ENCODE assay signal across 24 cellular contexts in genomic region chr16:30104492-30104891, GRCh38. TPM values are rescaled to one million over a fixed set of nuclear protein-coding genes. Genes with fewer than 3 reads are reported as not detected.
A peak's percentile ranks its signal among the peaks of the same experiment; 100 is the strongest.
DNase-seq lines count a peak whose midpoint lies in the region; ATAC-seq, FAIRE-seq and TF ChIP-seq lines count a peak whose summit lies in the region.
"Had no signal": no experiment of that assay in that cellular context is flagged by ENCODE, and none has a peak within 500 bp of the region (broad histone marks: within the 10 kb centered on the region; RNA-seq: fewer than 3 reads in every experiment).

No MANE protein-coding gene starts in this region.

- dilution Hi-C loops in mammary epithelial cell (cut with HindIII; ENCODE audit: low sequenced_read_pairs), result no loop called here

- CTCF ChIA-PET in mammary epithelial cell (lab: Charles Lee; ENCODE audit: low non-redundant PET), result no interaction called here
- CTCF ChIA-PET in HepG2 (lab: Yijun Ruan, JAX; ENCODE audit: low intra/inter-chr PET ratio, low total read pairs), result no interaction called here

- 63% methylated on average over 4 of the region's 6 CpGs for WGBS in mammary epithelial cell (ENCODE audit: low coverage, missing lambda C conversion rate)
- WGBS in HepG2 (ENCODE audit: low lambda C conversion rate), result 68% methylated on average over 6 of the region's 6 CpGs

- H3K27ac ChIP-seq in mammary epithelial cell (ENCODE audit: insufficient read depth, low read depth, low read length), result no peak overlapping the region
- H3K27ac ChIP-seq in WERI-Rb-1, result no peak overlapping the region
- no peak overlapping the region for H3K27ac ChIP-seq in HepG2 (ENCODE audit: extremely low read length, insufficient read depth, low read length)
- H3K27ac ChIP-seq: ascending aorta; BLaER1 treated with 17β-estradiol and CSF1 and Interleukin-3, amounts not matched to agents 10 nM and 100 nM; uterus had no signal

- FAIRE-seq in HepG2 (lab: Jason Lieb, UNC), result no peak

- TF ChIP-seq RAD21 in HepG2 (CRISPR knock-in tag; IDR thresholded peaks at IDR 0.05), result no peak

- no peak for TF ChIP-seq POLR2A in HepG2 (IDR thresholded peaks at IDR 0.05; ENCODE audit: insufficient read depth in 1 of 2, low read depth in 2 of 2, low read length in 2 of 2)

- no peaks in the 10 kb centered on the region for H4K20me1 ChIP-seq in mammary epithelial cell (ENCODE audit: insufficient read depth, low read length)
- no peaks in the 10 kb centered on the region for H4K20me1 ChIP-seq in HepG2 (ENCODE audit: insufficient read depth, low read length)
- H4K20me1 ChIP-seq: BLaER1 treated with 17β-estradiol and CSF1 and Interleukin-3, amounts not matched to agents 10 nM and 100 nM had no signal

- H3K4me3 ChIP-seq in mammary epithelial cell (replicated peaks in 1 of 3; ENCODE audit: insufficient read depth in 1 of 3, low read depth in 2 of 3, low read length in 3 of 3) (no peak overlapping the region), mucosa of descending colon (no peak overlapping the region), WERI-Rb-1 (ENCODE audit: low read depth, low read length) (no peak overlapping the region), HepG2 (replicated peaks in 1 of 3; ENCODE audit: insufficient read depth in 1 of 3, low read depth in 2 of 3, low read length in 3 of 3) (no peak overlapping the region)
- H3K4me3 ChIP-seq: ascending aorta; BLaER1 treated with 17β-estradiol and CSF1 and Interleukin-3, amounts not matched to agents 10 nM and 100 nM; GM23338; uterus had no signal

- no peak overlapping the region for H2AFZ ChIP-seq in mammary epithelial cell (ENCODE audit: low read depth, low read length)
- no peak overlapping the region for H2AFZ ChIP-seq in HepG2 (ENCODE audit: low read length)
- H2AFZ ChIP-seq: GM23338 had no signal

- H3K9me3 ChIP-seq in mammary epithelial cell (replicated peaks; ENCODE audit: insufficient read depth, low read length) (no peaks in the 10 kb centered on the region), mucosa of descending colon (no peaks in the 10 kb centered on the region), WERI-Rb-1 (ENCODE audit: severe bottlenecking) (no peaks in the 10 kb centered on the region), HepG2 (ENCODE audit: low read length) (no peaks in the 10 kb centered on the region)
- H3K9me3 ChIP-seq: ascending aorta, uterus had no signal

- TF ChIP-seq EP300 in HepG2 (IDR thresholded peaks at IDR 0.05; ENCODE audit: low read depth in 2 of 2, low read length in 2 of 2) (no peak), HepG2 (CRISPR knock-in tag; IDR thresholded peaks at IDR 0.05; ENCODE audit: borderline replicate concordance) (no peak)

- TF ChIP-seq CTCF in mammary epithelial cell (conservative IDR thresholded peaks at IDR 0.05 in 1 of 2, IDR thresholded peaks at IDR 0.05 in 1 of 2; ENCODE audit: extremely low read depth in 1 of 2, insufficient read depth in 1 of 2, low read depth in 1 of 2, low read length in 2 of 2), result no peak
- TF ChIP-seq CTCF in mucosa of descending colon (IDR thresholded peaks at IDR 0.05), result no peak
- TF ChIP-seq CTCF in WERI-Rb-1 (IDR thresholded peaks at IDR 0.05; ENCODE audit: low read depth, low read length), result no peak
- no peak for TF ChIP-seq CTCF in HepG2 (CRISPR knock-in tag; IDR thresholded peaks at IDR 0.05)

- ATAC-seq in mucosa of descending colon (peak; percentile 61), HepG2 (no peak; the same call in 2 of the 3 replicates), GM18517 (IDR thresholded peaks at IDR 0.05; ENCODE audit: unreplicated experiment) (no peak)
- ATAC-seq: activated CD8-positive, alpha-beta T cell treated with anti-CD3 and anti-CD28 coated beads for 36 hours; GM23338; left cardiac atrium had no signal

- no peaks in the 10 kb centered on the region for H3K36me3 ChIP-seq in mammary epithelial cell (ENCODE audit: insufficient read depth, low read length)
- H3K36me3 ChIP-seq in mucosa of descending colon (ENCODE audit: low read depth), result peaks cover 5% of the 10 kb centered on the region
- peaks cover 7% of the 10 kb centered on the region for H3K36me3 ChIP-seq in WERI-Rb-1
- peaks cover 0 to 9% of the 10 kb centered on the region in 2 experiments; a peak in 1 of 5 replicates for H3K36me3 ChIP-seq in HepG2 (replicated peaks in 1 of 2; ENCODE audit: control insufficient read depth in 1 of 2, insufficient read depth in 2 of 2, low read length in 2 of 2)
- H3K36me3 ChIP-seq: uterus had no signal

- no peaks in the 10 kb centered on the region for H3K4me1 Mint-ChIP-seq in activated naive CD4-positive, alpha-beta T cell treated with anti-CD3 and anti-CD28 coated beads, Interleukin-2, amount 50 U/mL, for 24 hours
- H3K4me1 Mint-ChIP-seq: GM23338 had no signal

- no peak overlapping the region for H3K4me3 Mint-ChIP-seq in activated naive CD4-positive, alpha-beta T cell treated with anti-CD3 and anti-CD28 coated beads, Interleukin-2, amount 50 U/mL, for 24 hours
- H3K4me3 Mint-ChIP-seq: activated CD8-positive, alpha-beta T cell treated with anti-CD3 and anti-CD28 coated beads for 36 hours; GM23338 had no signal

- DNase-seq in activated naive CD4-positive, alpha-beta T cell (lab: John Stamatoyannopoulos, UW), result no peak
- DNase-seq in mammary epithelial cell (no peak), mucosa of descending colon (peak in 1 of 3 donors; percentile 34), ureter (ENCODE audit: low spot score) (peak; percentile 72), WERI-Rb-1 (no peak), HepG2 (ENCODE audit: low spot score) (no peak)
- DNase-seq: ACHN; activated CD4-positive, CD25-positive, alpha-beta regulatory T cell; activated CD8-positive, alpha-beta T cell treated with anti-CD3 and anti-CD28 coated beads for 36 hours; activated naive CD4-positive, alpha-beta T cell treated with Interleukin-2 at 50 U/mL for 16 hours; cerebellar nuclear complex; left cardiac atrium; NCI-H1694; NCI-H2227 treated with DMSO at 0.1 percent for 48 hours; NCI-H82; OCI-M1; stimulated activated CD4-positive, alpha-beta T cell treated with anti-CD3 and anti-CD28 coated beads, Interleukin-4, amount 100 ng/mL, for 1 hour; uterus had no signal

- in situ Hi-C loops in mammary epithelial cell (cut with MboI; ENCODE audit: low sequenced_read_pairs in 2 of 2) (no loop called here), HepG2 (cut with HindIII; ENCODE audit: extremely low pct_ligation_motif_present, low pct_unique_long_range_greater_than_20kb) (no loop called here)

- H3K36me3 Mint-ChIP-seq in activated naive CD4-positive, alpha-beta T cell treated with anti-CD3 and anti-CD28 coated beads, Interleukin-2, amount 50 U/mL, for 24 hours, result peaks cover 5% of the 10 kb centered on the region

- no peaks in the 10 kb centered on the region for H3K9me3 Mint-ChIP-seq in activated naive CD4-positive, alpha-beta T cell treated with anti-CD3 and anti-CD28 coated beads, Interleukin-2, amount 50 U/mL, for 24 hours
- H3K9me3 Mint-ChIP-seq: activated CD8-positive, alpha-beta T cell treated with anti-CD3 and anti-CD28 coated beads for 36 hours had no signal

- H3K4me2 ChIP-seq in mammary epithelial cell (ENCODE audit: insufficient read depth, low read depth, low read length) (peak overlapping the region; percentile 5), HepG2 (ENCODE audit: low read depth, low read length) (no peak overlapping the region)
- H3K4me2 ChIP-seq: BLaER1 treated with 17β-estradiol and CSF1 and Interleukin-3, amounts not matched to agents 10 nM and 100 nM; GM23338 had no signal

- intact Hi-C loops in mammary epithelial cell (cut with micrococcal nuclease), result no loop called here
- intact Hi-C loops in mucosa of descending colon (cut with DNase I, micrococcal nuclease), result no loop called here
- intact Hi-C loops in HepG2 (cut with micrococcal nuclease; ENCODE audit: unreplicated experiment), result no loop called here

- no peaks in the 10 kb centered on the region for H3K27me3 ChIP-seq in mammary epithelial cell (ENCODE audit: insufficient read depth, low read length)
- no peaks in the 10 kb centered on the region for H3K27me3 ChIP-seq in WERI-Rb-1 (ENCODE audit: insufficient read depth, low read depth, severe bottlenecking)
- H3K27me3 ChIP-seq in HepG2 (ENCODE audit: control insufficient read depth in 1 of 2, insufficient read depth in 2 of 2, low read length in 2 of 2), result no peaks in the 10 kb centered on the region
- H3K27me3 ChIP-seq: ascending aorta; BLaER1 treated with 17β-estradiol and CSF1 and Interleukin-3, amounts not matched to agents 10 nM and 100 nM; uterus had no signal

- no peak overlapping the region for H3K9ac ChIP-seq in mammary epithelial cell (ENCODE audit: insufficient read depth, low read length)
- H3K9ac ChIP-seq in HepG2 (ENCODE audit: insufficient read depth, low read depth, low read length), result no peak overlapping the region
- H3K9ac ChIP-seq: BLaER1 treated with 17β-estradiol and CSF1 and Interleukin-3, amounts not matched to agents 10 nM and 100 nM had no signal

- H3K27me3 Mint-ChIP-seq in activated naive CD4-positive, alpha-beta T cell treated with anti-CD3 and anti-CD28 coated beads, Interleukin-2, amount 50 U/mL, for 24 hours, result no peaks in the 10 kb centered on the region
- H3K27me3 Mint-ChIP-seq: activated CD8-positive, alpha-beta T cell treated with anti-CD3 and anti-CD28 coated beads for 36 hours had no signal

- POLR2A ChIA-PET in HepG2 (lab: Yijun Ruan, JAX), result interaction anchor here (1.4 to 1.6 kb wide), 2 partner anchors 9 to 13 kb away, joined by 3 to 4 read pairs; partner anchors contain the start of genes TBX6 and YPEL3

- BruUV-seq in mammary epithelial cell (replicated peaks; lab: Mats Ljungman, UMichigan) (no TSS peak), HepG2 (replicated peaks; lab: Mats Ljungman, UMichigan) (no TSS peak)

- H3K4me1 ChIP-seq in mammary epithelial cell (ENCODE audit: insufficient read depth, low read length), result peaks cover 6% of the 10 kb centered on the region
- no peaks in the 10 kb centered on the region for H3K4me1 ChIP-seq in mucosa of descending colon (ENCODE audit: low read depth)
- H3K4me1 ChIP-seq in HepG2 (ENCODE audit: insufficient read depth, low read length), result peaks cover 15% of the 10 kb centered on the region; the same call in 1 of the 2 replicates
- H3K4me1 ChIP-seq: ascending aorta, uterus had no signal

- H3K27ac Mint-ChIP-seq in activated naive CD4-positive, alpha-beta T cell treated with anti-CD3 and anti-CD28 coated beads, Interleukin-2, amount 50 U/mL, for 24 hours, result peak overlapping the region; percentile 47
- H3K27ac Mint-ChIP-seq: activated CD8-positive, alpha-beta T cell treated with anti-CD3 and anti-CD28 coated beads for 36 hours; GM23338 had no signal

- no peaks in the 10 kb centered on the region for H3K79me2 ChIP-seq in mammary epithelial cell (ENCODE audit: insufficient read depth, low read length)
- no peaks in the 10 kb centered on the region for H3K79me2 ChIP-seq in HepG2 (ENCODE audit: insufficient read depth, low read length)

RNA-seq across cellular contexts. Expression of gene YPEL3, which starts 8.5 kb away (rescaled TPM):
- total RNA-seq in mammary epithelial cell, result 10 to 100 TPM in 1 of 2 donors, 1 to 10 TPM in 1; 9.5 to 25.8 TPM
- polyA plus RNA-seq in mammary epithelial cell, result 16.3 TPM
- 19.2 TPM for polyA minus RNA-seq in mammary epithelial cell
- total RNA-seq in mucosa of descending colon, result 10 to 100 TPM; 30.5 to 78.4 (median 69.3) TPM
- 31.0 TPM for total RNA-seq in ureter
- total RNA-seq in HepG2 (2016; rRNA removed; fragmentation: Illumina TruSeq; extraction: Trizol), result 4.8 and 5.4 TPM in 2 replicates
- total RNA-seq in HepG2 (2016; cell fraction: cytosol; rRNA removed; fragmentation: Illumina TruSeq; extraction: Trizol; ENCODE audit: low read depth), result 15.6 and 18.9 TPM in 2 replicates
- total RNA-seq in HepG2 (2016; cell fraction: insoluble cytoplasmic fraction; rRNA removed; fragmentation: Illumina TruSeq; extraction: Trizol), result 3.6 and 7.4 TPM in 2 replicates
- 16.8 and 17.0 TPM in 2 replicates for total RNA-seq in HepG2 (2016; cell fraction: membrane; rRNA removed; fragmentation: Illumina TruSeq; extraction: Trizol)
- 3.7 and 3.9 TPM in 2 replicates for total RNA-seq in HepG2 (2016; cell fraction: nucleus; rRNA removed; fragmentation: Illumina TruSeq; extraction: Trizol)
- 47.0 and 63.6 TPM in 2 replicates for polyA plus RNA-seq in HepG2 (2011; rRNA removed)
- 39.4 and 54.7 TPM in 2 replicates for polyA plus RNA-seq in HepG2 (2011; cell fraction: cytosol; rRNA removed)
- polyA plus RNA-seq in HepG2 (2011; cell fraction: nucleus; rRNA removed), result 83.9 and 94.9 TPM in 2 replicates
- 69.8 and 96.9 TPM in 2 replicates for polyA plus RNA-seq in HepG2 (2012)
- polyA plus RNA-seq in HepG2 (2016; cell fraction: cytosol; fragmentation: Illumina TruSeq; extraction: Trizol; ENCODE audit: low read depth), result 32.9 and 34.4 TPM in 2 replicates
- polyA plus RNA-seq in HepG2 (2016; cell fraction: insoluble cytoplasmic fraction; fragmentation: Illumina TruSeq; extraction: Trizol; ENCODE audit: low read depth), result 7.4 and 9.0 TPM in 2 replicates
- 23.4 and 24.5 TPM in 2 replicates for polyA plus RNA-seq in HepG2 (2016; cell fraction: membrane; fragmentation: Illumina TruSeq; extraction: Trizol; ENCODE audit: low read depth)
- polyA plus RNA-seq in HepG2 (2016; cell fraction: nucleus; fragmentation: Illumina TruSeq; extraction: Trizol; ENCODE audit: insufficient read depth, low read depth), result 12.2 and 14.9 TPM in 2 replicates
- polyA minus RNA-seq in HepG2 (2011; rRNA and poly(A)+ RNA removed; ENCODE audit: low replicate concordance), result 4.9 and 32.0 TPM in 2 replicates
- 14.5 and 16.8 TPM in 2 replicates for polyA minus RNA-seq in HepG2 (2011; cell fraction: cytosol; rRNA and poly(A)+ RNA removed)
- 7.6 and 11.2 TPM in 2 replicates for polyA minus RNA-seq in HepG2 (2011; cell fraction: nucleus; rRNA and poly(A)+ RNA removed)
- total RNA-seq: G401 had no signal

RNA-seq across cellular contexts. Expression of gene GDPD3, which starts 8.8 kb away (rescaled TPM):
- under 1 TPM; 0.33 to 0.80 TPM for total RNA-seq in mammary epithelial cell
- 0.83 TPM for polyA plus RNA-seq in mammary epithelial cell
- polyA minus RNA-seq in mammary epithelial cell, result 1.6 TPM
- 10 to 100 TPM; 29.6 to 75.3 (median 51.7) TPM for total RNA-seq in mucosa of descending colon
- total RNA-seq in ureter, result 53.1 TPM
- 14.3 and 20.6 TPM in 2 replicates for total RNA-seq in HepG2 (2016; rRNA removed; fragmentation: Illumina TruSeq; extraction: Trizol)
- 77.8 and 81.7 TPM in 2 replicates for total RNA-seq in HepG2 (2016; cell fraction: cytosol; rRNA removed; fragmentation: Illumina TruSeq; extraction: Trizol; ENCODE audit: low read depth)
- 18.6 and 20.5 TPM in 2 replicates for total RNA-seq in HepG2 (2016; cell fraction: insoluble cytoplasmic fraction; rRNA removed; fragmentation: Illumina TruSeq; extraction: Trizol)
- 48.3 and 54.4 TPM in 2 replicates for total RNA-seq in HepG2 (2016; cell fraction: membrane; rRNA removed; fragmentation: Illumina TruSeq; extraction: Trizol)
- total RNA-seq in HepG2 (2016; cell fraction: nucleus; rRNA removed; fragmentation: Illumina TruSeq; extraction: Trizol), result 7.6 and 12.3 TPM in 2 replicates
- polyA plus RNA-seq in HepG2 (2011; rRNA removed), result 18.7 and 21.2 TPM in 2 replicates
- polyA plus RNA-seq in HepG2 (2011; cell fraction: cytosol; rRNA removed), result 12.2 and 14.1 TPM in 2 replicates
- 55.4 and 67.8 TPM in 2 replicates for polyA plus RNA-seq in HepG2 (2011; cell fraction: nucleus; rRNA removed)
- polyA plus RNA-seq in HepG2 (2012), result 10.4 and 27.8 TPM in 2 replicates
- 113 and 123 TPM in 2 replicates for polyA plus RNA-seq in HepG2 (2016; cell fraction: cytosol; fragmentation: Illumina TruSeq; extraction: Trizol; ENCODE audit: low read depth)
- polyA plus RNA-seq in HepG2 (2016; cell fraction: insoluble cytoplasmic fraction; fragmentation: Illumina TruSeq; extraction: Trizol; ENCODE audit: low read depth), result 19.3 and 21.1 TPM in 2 replicates
- polyA plus RNA-seq in HepG2 (2016; cell fraction: membrane; fragmentation: Illumina TruSeq; extraction: Trizol; ENCODE audit: low read depth), result 79.9 and 83.9 TPM in 2 replicates
- polyA plus RNA-seq in HepG2 (2016; cell fraction: nucleus; fragmentation: Illumina TruSeq; extraction: Trizol; ENCODE audit: insufficient read depth, low read depth), result 23.3 and 24.8 TPM in 2 replicates
- 11.3 and 12.4 TPM in 2 replicates for polyA minus RNA-seq in HepG2 (2011; rRNA and poly(A)+ RNA removed; ENCODE audit: low replicate concordance)
- 4.6 and 9.4 TPM in 2 replicates for polyA minus RNA-seq in HepG2 (2011; cell fraction: cytosol; rRNA and poly(A)+ RNA removed)
- polyA minus RNA-seq in HepG2 (2011; cell fraction: nucleus; rRNA and poly(A)+ RNA removed), result 8.9 and 9.7 TPM in 2 replicates
- total RNA-seq: G401 had no signal

RNA-seq across cellular contexts. Expression of gene TBX6, which starts 12.8 kb away (rescaled TPM):
- total RNA-seq in mammary epithelial cell (under 1 TPM in 1 of 2 donors, not detected in 1; 0.73 TPM), mucosa of descending colon (1 to 10 TPM in 1 of 3 donors, under 1 TPM in 2; 0.63 to 1.9 (median 0.90) TPM), ureter (8.9 TPM), HepG2 (2016; rRNA removed; fragmentation: Illumina TruSeq; extraction: Trizol) (0.24 TPM in 1 of 2 replicates, not detected in the other)
- polyA plus RNA-seq in mammary epithelial cell (0.05 TPM), HepG2 (2011; rRNA removed) (0.42 and 0.51 TPM in 2 replicates)
- not detected for polyA minus RNA-seq in mammary epithelial cell
- 0.09 and 0.20 TPM in 2 replicates for total RNA-seq in HepG2 (2016; cell fraction: cytosol; rRNA removed; fragmentation: Illumina TruSeq; extraction: Trizol; ENCODE audit: low read depth)
- total RNA-seq in HepG2 (2016; cell fraction: insoluble cytoplasmic fraction; rRNA removed; fragmentation: Illumina TruSeq; extraction: Trizol), result 0.16 and 0.37 TPM in 2 replicates
- total RNA-seq in HepG2 (2016; cell fraction: membrane; rRNA removed; fragmentation: Illumina TruSeq; extraction: Trizol), result 0.21 and 0.22 TPM in 2 replicates
- total RNA-seq in HepG2 (2016; cell fraction: nucleus; rRNA removed; fragmentation: Illumina TruSeq; extraction: Trizol), result 0.25 and 0.47 TPM in 2 replicates
- 0.08 and 0.24 TPM in 2 replicates for polyA plus RNA-seq in HepG2 (2011; cell fraction: cytosol; rRNA removed)
- polyA plus RNA-seq in HepG2 (2011; cell fraction: nucleus; rRNA removed), result 1.6 and 1.8 TPM in 2 replicates
- polyA plus RNA-seq in HepG2 (2012), result 0.36 and 0.44 TPM in 2 replicates
- 0.35 and 0.51 TPM in 2 replicates for polyA plus RNA-seq in HepG2 (2016; cell fraction: cytosol; fragmentation: Illumina TruSeq; extraction: Trizol; ENCODE audit: low read depth)
- polyA plus RNA-seq in HepG2 (2016; cell fraction: insoluble cytoplasmic fraction; fragmentation: Illumina TruSeq; extraction: Trizol; ENCODE audit: low read depth), result 0.25 and 0.34 TPM in 2 replicates
- 0.39 and 0.63 TPM in 2 replicates for polyA plus RNA-seq in HepG2 (2016; cell fraction: membrane; fragmentation: Illumina TruSeq; extraction: Trizol; ENCODE audit: low read depth)
- 0.78 and 1.4 TPM in 2 replicates for polyA plus RNA-seq in HepG2 (2016; cell fraction: nucleus; fragmentation: Illumina TruSeq; extraction: Trizol; ENCODE audit: insufficient read depth, low read depth)
- 1.1 TPM in 1 of 2 replicates, not detected in the other for polyA minus RNA-seq in HepG2 (2011; rRNA and poly(A)+ RNA removed; ENCODE audit: low replicate concordance)
- not detected in 2 replicates for polyA minus RNA-seq in HepG2 (2011; cell fraction: cytosol; rRNA and poly(A)+ RNA removed)
- 0.39 and 0.62 TPM in 2 replicates for polyA minus RNA-seq in HepG2 (2011; cell fraction: nucleus; rRNA and poly(A)+ RNA removed)
- total RNA-seq: G401 had no signal

RNA-seq across cellular contexts. Expression of gene MAPK3, which starts 18.5 kb away (rescaled TPM):
- 10 to 100 TPM; 24.7 to 44.4 TPM for total RNA-seq in mammary epithelial cell
- 60.5 TPM for polyA plus RNA-seq in mammary epithelial cell
- 51.2 TPM for polyA minus RNA-seq in mammary epithelial cell
- 100 to 1,000 TPM; 200 to 378 (median 285) TPM for total RNA-seq in mucosa of descending colon
- total RNA-seq in ureter, result 96.4 TPM
- total RNA-seq in HepG2 (2016; rRNA removed; fragmentation: Illumina TruSeq; extraction: Trizol), result 27.7 and 32.5 TPM in 2 replicates
- 24.4 and 27.2 TPM in 2 replicates for total RNA-seq in HepG2 (2016; cell fraction: cytosol; rRNA removed; fragmentation: Illumina TruSeq; extraction: Trizol; ENCODE audit: low read depth)
- total RNA-seq in HepG2 (2016; cell fraction: insoluble cytoplasmic fraction; rRNA removed; fragmentation: Illumina TruSeq; extraction: Trizol), result 27.3 and 33.3 TPM in 2 replicates
- 32.8 and 33.8 TPM in 2 replicates for total RNA-seq in HepG2 (2016; cell fraction: membrane; rRNA removed; fragmentation: Illumina TruSeq; extraction: Trizol)
- total RNA-seq in HepG2 (2016; cell fraction: nucleus; rRNA removed; fragmentation: Illumina TruSeq; extraction: Trizol), result 12.2 and 14.0 TPM in 2 replicates
- 168 and 206 TPM in 2 replicates for polyA plus RNA-seq in HepG2 (2011; rRNA removed)
- polyA plus RNA-seq in HepG2 (2011; cell fraction: cytosol; rRNA removed), result 105 and 131 TPM in 2 replicates
- polyA plus RNA-seq in HepG2 (2011; cell fraction: nucleus; rRNA removed), result 199 and 240 TPM in 2 replicates
- 81.8 and 84.6 TPM in 2 replicates for polyA plus RNA-seq in HepG2 (2012)
- polyA plus RNA-seq in HepG2 (2016; cell fraction: cytosol; fragmentation: Illumina TruSeq; extraction: Trizol; ENCODE audit: low read depth), result 52.0 and 57.0 TPM in 2 replicates
- 71.9 and 74.1 TPM in 2 replicates for polyA plus RNA-seq in HepG2 (2016; cell fraction: insoluble cytoplasmic fraction; fragmentation: Illumina TruSeq; extraction: Trizol; ENCODE audit: low read depth)
- 68.0 and 70.1 TPM in 2 replicates for polyA plus RNA-seq in HepG2 (2016; cell fraction: membrane; fragmentation: Illumina TruSeq; extraction: Trizol; ENCODE audit: low read depth)
- polyA plus RNA-seq in HepG2 (2016; cell fraction: nucleus; fragmentation: Illumina TruSeq; extraction: Trizol; ENCODE audit: insufficient read depth, low read depth), result 55.9 and 63.0 TPM in 2 replicates
- 46.5 and 80.5 TPM in 2 replicates for polyA minus RNA-seq in HepG2 (2011; rRNA and poly(A)+ RNA removed; ENCODE audit: low replicate concordance)
- 28.9 and 31.8 TPM in 2 replicates for polyA minus RNA-seq in HepG2 (2011; cell fraction: cytosol; rRNA and poly(A)+ RNA removed)
- 31.0 and 39.2 TPM in 2 replicates for polyA minus RNA-seq in HepG2 (2011; cell fraction: nucleus; rRNA and poly(A)+ RNA removed)

RNA-seq across cellular contexts. Expression of gene PPP4C, which starts 28.7 kb away (rescaled TPM):
- total RNA-seq in mammary epithelial cell, result 100 to 1,000 TPM; 125 to 221 TPM
- 193 TPM for polyA plus RNA-seq in mammary epithelial cell
- polyA minus RNA-seq in mammary epithelial cell, result 303 TPM
- total RNA-seq in mucosa of descending colon, result 100 to 1,000 TPM in 2 of 3 donors, 10 to 100 TPM in 1; 71.7 to 109 (median 102) TPM
- 88.9 TPM for total RNA-seq in ureter
- total RNA-seq in HepG2 (2016; rRNA removed; fragmentation: Illumina TruSeq; extraction: Trizol), result 176 and 177 TPM in 2 replicates
- 65.7 and 77.2 TPM in 2 replicates for total RNA-seq in HepG2 (2016; cell fraction: cytosol; rRNA removed; fragmentation: Illumina TruSeq; extraction: Trizol; ENCODE audit: low read depth)
- total RNA-seq in HepG2 (2016; cell fraction: insoluble cytoplasmic fraction; rRNA removed; fragmentation: Illumina TruSeq; extraction: Trizol), result 171 and 181 TPM in 2 replicates
- total RNA-seq in HepG2 (2016; cell fraction: membrane; rRNA removed; fragmentation: Illumina TruSeq; extraction: Trizol), result 128 and 142 TPM in 2 replicates
- total RNA-seq in HepG2 (2016; cell fraction: nucleus; rRNA removed; fragmentation: Illumina TruSeq; extraction: Trizol), result 74.9 and 87.3 TPM in 2 replicates
- 220 and 272 TPM in 2 replicates for polyA plus RNA-seq in HepG2 (2011; rRNA removed)
- polyA plus RNA-seq in HepG2 (2011; cell fraction: cytosol; rRNA removed), result 258 and 302 TPM in 2 replicates
- 210 and 223 TPM in 2 replicates for polyA plus RNA-seq in HepG2 (2011; cell fraction: nucleus; rRNA removed)
- 137 and 191 TPM in 2 replicates for polyA plus RNA-seq in HepG2 (2012)
- polyA plus RNA-seq in HepG2 (2016; cell fraction: cytosol; fragmentation: Illumina TruSeq; extraction: Trizol; ENCODE audit: low read depth), result 74.4 and 81.5 TPM in 2 replicates
- polyA plus RNA-seq in HepG2 (2016; cell fraction: insoluble cytoplasmic fraction; fragmentation: Illumina TruSeq; extraction: Trizol; ENCODE audit: low read depth), result 211 and 227 TPM in 2 replicates
- 119 and 131 TPM in 2 replicates for polyA plus RNA-seq in HepG2 (2016; cell fraction: membrane; fragmentation: Illumina TruSeq; extraction: Trizol; ENCODE audit: low read depth)
- 198 and 202 TPM in 2 replicates for polyA plus RNA-seq in HepG2 (2016; cell fraction: nucleus; fragmentation: Illumina TruSeq; extraction: Trizol; ENCODE audit: insufficient read depth, low read depth)
- 448 and 594 TPM in 2 replicates for polyA minus RNA-seq in HepG2 (2011; rRNA and poly(A)+ RNA removed; ENCODE audit: low replicate concordance)
- polyA minus RNA-seq in HepG2 (2011; cell fraction: cytosol; rRNA and poly(A)+ RNA removed), result 140 and 151 TPM in 2 replicates
- polyA minus RNA-seq in HepG2 (2011; cell fraction: nucleus; rRNA and poly(A)+ RNA removed), result 46.2 and 53.8 TPM in 2 replicates

Comparison
In these comparisons a context has a peak if more than half of its experiments do, and no peak if none do; other contexts are left out.
1. RNA of gene GDPD3, which starts 8.8 kb away (total RNA-seq): 53.1 TPM in ureter (single experiment), 29.6 to 75.3 TPM in mucosa of descending colon and 7.6 to 81.7 TPM in HepG2; 0.33 to 0.80 TPM in mammary epithelial cell; every median in the first group is over 4 times any median in the second.